ENCODE assay signal across 11 cellular contexts in genomic region chrX:40755291-40756249, GRCh38. TPM values are rescaled to one million over a fixed set of nuclear protein-coding genes. Genes with fewer than 3 reads are reported as not detected.
A peak's percentile ranks its signal among the peaks of the same experiment; 100 is the strongest.
DNase-seq lines count a peak whose midpoint lies in the region; ATAC-seq and TF ChIP-seq lines count a peak whose summit lies in the region.
"Had no signal": no experiment of that assay in that cellular context is flagged by ENCODE, and none has a peak within 500 bp of the region (broad histone marks: within the 10 kb centered on the region; RNA-seq: fewer than 3 reads in every experiment).

No MANE protein-coding gene starts in this region.

- peak overlapping the region; percentile 79 to 82 for H3K27ac ChIP-seq in ascending aorta
- no peak overlapping the region for H3K27ac ChIP-seq in osteoblast (ENCODE audit: low read depth, low read length)

- H4K20me1 ChIP-seq in osteoblast (ENCODE audit: insufficient read depth, low read length) = no peaks in the 10 kb centered on the region

- peaks cover 3% of the 10 kb centered on the region for H3K9me3 Mint-ChIP-seq in stimulated activated effector memory CD8-positive, alpha-beta T cell treated with anti-CD3 and anti-CD28 coated beads, Interleukin-12 subunit alpha, Interleukin-12 subunit beta, amount 100 ng/mL, for 72 hours

- H3K9me3 ChIP-seq in ascending aorta (peaks cover 4 to 7% of the 10 kb centered on the region in 2 donors), osteoblast (ENCODE audit: low read depth, low read length) (no peaks in the 10 kb centered on the region)

- H3K4me1 ChIP-seq in ascending aorta (peaks cover 0 to 8% of the 10 kb centered on the region in 2 donors), osteoblast (ENCODE audit: insufficient read depth, low read length) (peaks cover 10% of the 10 kb centered on the region)

- H3K4me1 Mint-ChIP-seq in stimulated activated effector memory CD8-positive, alpha-beta T cell treated with anti-CD3 and anti-CD28 coated beads, Interleukin-12 subunit alpha, Interleukin-12 subunit beta, amount 100 ng/mL, for 72 hours = no peaks in the 10 kb centered on the region

- H3K4me3 ChIP-seq in AG10803 (ENCODE audit: low read length) (no peak overlapping the region), ascending aorta (no peak overlapping the region), osteoblast (ENCODE audit: insufficient read depth, low read length) (no peak overlapping the region)

- no peaks in the 10 kb centered on the region for H3K79me2 ChIP-seq in osteoblast (ENCODE audit: insufficient read depth, low read length)

- ATAC-seq in Right ventricle myocardium inferior (peak; percentile 91), HG03175 (IDR thresholded peaks at IDR 0.05; ENCODE audit: unreplicated experiment) (no peak), HG03571 (IDR thresholded peaks at IDR 0.05; ENCODE audit: unreplicated experiment) (no peak)
- no peak for ATAC-seq in stimulated activated effector memory CD8-positive, alpha-beta T cell treated with anti-CD3 and anti-CD28 coated beads, Interleukin-12 subunit alpha, Interleukin-12 subunit beta, amount 100 ng/mL, for 72 hours

- peak; percentile 52 for DNase-seq in AG10803 (ENCODE audit: low read depth)
- peak in 1 of 2 donors; percentile 74 for DNase-seq in ascending aorta (ENCODE audit: low spot score in 2 of 2)
- DNase-seq in Right ventricle myocardium inferior (ENCODE audit: missing footprints) = peak; percentile 58
- no peak for DNase-seq in osteoblast (ENCODE audit: insufficient read length, low spot score, missing footprints)
- DNase-seq in OCI-M1 (lab: John Stamatoyannopoulos, UW) = no peak
- DNase-seq in stimulated activated effector memory CD8-positive, alpha-beta T cell treated with anti-CD3 and anti-CD28 coated beads, Interleukin-12 subunit alpha, Interleukin-12 subunit beta, amount 100 ng/mL, for 72 hours (ENCODE audit: low spot score in 2 of 2) = no peak
- DNase-seq: activated CD8-positive, alpha-beta memory T cell treated with anti-CD3 and anti-CD28 coated beads, Interleukin-2, amount 50 U/mL, for 48 hours; DMS79 treated with DMSO at 0.1 percent for 48 hours; KG1 had no signal

- peak overlapping the region; percentile 66 for H3K4me2 ChIP-seq in osteoblast (ENCODE audit: insufficient read depth, low read length)

- no peak overlapping the region for H3K4me3 Mint-ChIP-seq in stimulated activated effector memory CD8-positive, alpha-beta T cell treated with anti-CD3 and anti-CD28 coated beads, Interleukin-12 subunit alpha, Interleukin-12 subunit beta, amount 100 ng/mL, for 72 hours

- H3K36me3 Mint-ChIP-seq in stimulated activated effector memory CD8-positive, alpha-beta T cell treated with anti-CD3 and anti-CD28 coated beads, Interleukin-12 subunit alpha, Interleukin-12 subunit beta, amount 100 ng/mL, for 72 hours = no peaks in the 10 kb centered on the region

- H3K27me3 ChIP-seq in ascending aorta (no peaks in the 10 kb centered on the region), osteoblast (ENCODE audit: insufficient read depth, low read length) (peaks cover 26% of the 10 kb centered on the region)

- no peaks in the 10 kb centered on the region for H3K36me3 ChIP-seq in ascending aorta
- H3K36me3 ChIP-seq in osteoblast (ENCODE audit: insufficient read depth, low read length) = no peaks in the 10 kb centered on the region

- H3K27ac Mint-ChIP-seq in stimulated activated effector memory CD8-positive, alpha-beta T cell treated with anti-CD3 and anti-CD28 coated beads, Interleukin-12 subunit alpha, Interleukin-12 subunit beta, amount 100 ng/mL, for 72 hours = no peak overlapping the region

- intact Hi-C loops in ascending aorta (cut with DNase I) (no loop called here), Right ventricle myocardium inferior (cut with DNase I) (loop anchor here (1.0 kb wide), 1 partner anchor 20 kb away; the partner anchor contains the start of gene MED14)

- peak overlapping the region; percentile 60 for H2AFZ ChIP-seq in osteoblast (ENCODE audit: low read length)

- TF ChIP-seq CTCF in AG10803 (conservative IDR thresholded peaks at IDR 0.05; ENCODE audit: low read length) (no peak), ascending aorta (IDR thresholded peaks at IDR 0.05) (no peak), osteoblast (IDR thresholded peaks at IDR 0.05; ENCODE audit: extremely low read depth, low read depth, low read length) (no peak)

RNA-seq across cellular contexts. Expression of gene MED14, which starts 20.2 kb away (rescaled TPM):
- total RNA-seq in ascending aorta = 10.5 TPM
- total RNA-seq in Right ventricle myocardium inferior = 26.3 TPM
- total RNA-seq in osteoblast = 34.7 and 37.1 TPM in 2 replicates

Comparison
In these comparisons a context has a peak if more than half of its experiments do, and no peak if none do; other contexts are left out.
1. DNase-seq: peak in AG10803 (single experiment) and Right ventricle myocardium inferior (single experiment); none in osteoblast (single experiment), OCI-M1 (single experiment) and stimulated activated effector memory CD8-positive, alpha-beta T cell treated with anti-CD3 and anti-CD28 coated beads, Interleukin-12 subunit alpha, Interleukin-12 subunit beta, amount 100 ng/mL, for 72 hours (0 of 2).